ENCODE assay signal across 9 cellular contexts in the genomic region with DNA sequence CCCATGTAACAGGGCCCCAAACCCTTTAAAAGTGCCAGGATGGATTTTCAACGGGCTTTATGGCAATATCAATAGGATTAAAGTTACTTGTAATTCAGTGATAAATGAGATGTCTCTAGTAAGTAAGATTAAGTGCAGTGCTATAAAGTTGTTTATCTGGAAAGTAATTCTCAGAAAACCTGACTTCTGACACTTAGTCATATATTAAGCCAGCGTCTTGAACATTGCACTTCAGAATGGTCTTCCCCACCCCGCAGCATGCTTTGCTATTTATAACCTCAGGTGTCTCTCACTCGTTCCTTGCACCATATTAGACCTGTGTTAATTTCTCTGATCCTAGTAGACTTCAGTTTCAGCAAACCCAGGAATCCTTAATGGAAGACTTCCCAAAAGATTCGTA. TPM values are rescaled to one million over a fixed set of nuclear protein-coding genes. Genes with fewer than 3 reads are reported as not detected.
A peak's percentile ranks its signal among the peaks of the same experiment; 100 is the strongest.
DNase-seq lines count a peak whose midpoint lies in the region; ATAC-seq and TF ChIP-seq lines count a peak whose summit lies in the region.
"Had no signal": no experiment of that assay in that cellular context is flagged by ENCODE, and none has a peak within 500 bp of the region (broad histone marks: within the 10 kb centered on the region; RNA-seq: fewer than 3 reads in every experiment).

No MANE protein-coding gene starts in this region.

- H3K4me1 ChIP-seq in DND-41 (ENCODE audit: insufficient read depth, low read length) (peaks cover 35% of the 10 kb centered on the region), fibroblast of lung (ENCODE audit: control insufficient read depth, extremely low read depth, insufficient read depth, low read length) (peaks cover 7% of the 10 kb centered on the region), psoas muscle (peaks cover 17% of the 10 kb centered on the region)

- H3K27ac ChIP-seq in DND-41 (ENCODE audit: low read length) (no peak overlapping the region), fibroblast of lung (ENCODE audit: insufficient read depth, low read length) (no peak overlapping the region), psoas muscle (peak overlapping the region; percentile 94)

- WGBS in psoas muscle, 3 donors, result 13 to 26% (median 13%) methylated on average over 5 of the region's 5 CpGs

- peaks cover 40% of the 10 kb centered on the region for H3K4me1 Mint-ChIP-seq in T-helper 1 cell treated with Interleukin-12 subunit alpha and Interleukin-12 subunit beta and Interleukin-4 antibody, amounts not matched to agents 30 μg/mL and 1 μg/mL, for 36 hours (ENCODE audit: low read depth)

- no peaks in the 10 kb centered on the region for H3K79me2 ChIP-seq in DND-41 (ENCODE audit: insufficient read depth, low read length)
- H3K79me2 ChIP-seq in fibroblast of lung (ENCODE audit: control insufficient read depth, insufficient read depth, low read length), result peaks cover 11% of the 10 kb centered on the region

- H3K9me3 Mint-ChIP-seq in T-helper 1 cell treated with Interleukin-12 subunit alpha and Interleukin-12 subunit beta and Interleukin-4 antibody, amounts not matched to agents 30 μg/mL and 1 μg/mL, for 36 hours, result no peaks in the 10 kb centered on the region

- DNase-seq in DND-41 (no peak), fibroblast of lung (ENCODE audit: low read depth in 2 of 2) (no peak), psoas muscle (no peak), NCI-H146 treated with DMSO at 0.1 percent for 48 hours (lab: John Stamatoyannopoulos, UW; ENCODE audit: unreplicated experiment) (no peak), cortex of kidney (lab: John Stamatoyannopoulos, UW) (no peak), NCI-H524 treated with DMSO at 0.1 percent for 48 hours (lab: John Stamatoyannopoulos, UW) (no peak)
- DNase-seq: amniotic stem cell had no signal

- H3K4me3 ChIP-seq in DND-41 (ENCODE audit: low read depth in 1 of 2, low read length in 2 of 2) (no peak overlapping the region), fibroblast of lung (replicated peaks in 1 of 4; ENCODE audit: control extremely low read depth in 1 of 4, insufficient read depth in 1 of 4, low read depth in 3 of 4, low read length in 4 of 4) (peak overlapping the region in 2 of 4 experiments; percentile 69 to 73), psoas muscle (peak overlapping the region; percentile 80)

- H3K4me3 Mint-ChIP-seq in T-helper 1 cell treated with Interleukin-12 subunit alpha and Interleukin-12 subunit beta and Interleukin-4 antibody, amounts not matched to agents 30 μg/mL and 1 μg/mL, for 36 hours, result peak overlapping the region; percentile 93

- TF ChIP-seq CTCF in DND-41 (IDR thresholded peaks at IDR 0.05; ENCODE audit: borderline replicate concordance, extremely low read depth, low read length, poor library complexity, severe bottlenecking), result no peak
- no peak for TF ChIP-seq CTCF in fibroblast of lung (conservative IDR thresholded peaks at IDR 0.05 in 1 of 2, IDR thresholded peaks at IDR 0.05 in 1 of 2; ENCODE audit: low read depth in 1 of 2, low read length in 2 of 2)
- TF ChIP-seq CTCF in psoas muscle (IDR thresholded peaks at IDR 0.05), result no peak

- H3K27ac Mint-ChIP-seq in T-helper 1 cell treated with Interleukin-12 subunit alpha and Interleukin-12 subunit beta and Interleukin-4 antibody, amounts not matched to agents 30 μg/mL and 1 μg/mL, for 36 hours, result peak overlapping the region; percentile 92

- H3K27me3 ChIP-seq in DND-41 (ENCODE audit: insufficient read depth, low read length, poor library complexity) (peaks cover 31% of the 10 kb centered on the region), fibroblast of lung (ENCODE audit: control insufficient read depth, insufficient read depth, low read length) (no peaks in the 10 kb centered on the region), psoas muscle (ENCODE audit: insufficient read depth in 3 of 3, low read length in 2 of 3) (no peaks in the 10 kb centered on the region)

- H3K4me2 ChIP-seq in DND-41 (ENCODE audit: insufficient read depth, low read length) (peak overlapping the region; percentile 90; the same call in 1 of the 2 replicates), fibroblast of lung (ENCODE audit: extremely low read depth, insufficient read depth, low read length) (peak overlapping the region; percentile 91)

- H3K9me3 ChIP-seq in DND-41 (ENCODE audit: insufficient read depth, low read length, severe bottlenecking) (no peaks in the 10 kb centered on the region), fibroblast of lung (ENCODE audit: control insufficient read depth, insufficient read depth, low read depth, low read length) (no peaks in the 10 kb centered on the region), psoas muscle (no peaks in the 10 kb centered on the region)

- H3K36me3 ChIP-seq in DND-41 (ENCODE audit: insufficient read depth, low read length) (no peaks in the 10 kb centered on the region), fibroblast of lung (ENCODE audit: control insufficient read depth, insufficient read depth, low read length) (no peaks in the 10 kb centered on the region), psoas muscle (ENCODE audit: insufficient read depth in 1 of 2, low read depth in 1 of 2) (no peaks in the 10 kb centered on the region)

- intact Hi-C loops in psoas muscle (cut with DNase I), result loop anchor here (5.0 to 10.0 kb wide), 10 partner anchors 162 to 1478 kb away; no protein-coding TSS in a partner anchor

- peaks cover 9% of the 10 kb centered on the region for H3K27me3 Mint-ChIP-seq in T-helper 1 cell treated with Interleukin-12 subunit alpha and Interleukin-12 subunit beta and Interleukin-4 antibody, amounts not matched to agents 30 μg/mL and 1 μg/mL, for 36 hours (ENCODE audit: low read depth)

- peaks cover 12% of the 10 kb centered on the region for H3K36me3 Mint-ChIP-seq in T-helper 1 cell treated with Interleukin-12 subunit alpha and Interleukin-12 subunit beta and Interleukin-4 antibody, amounts not matched to agents 30 μg/mL and 1 μg/mL, for 36 hours (ENCODE audit: low read depth)

- H2AFZ ChIP-seq in DND-41 (ENCODE audit: low read depth, low read length) (no peak overlapping the region), fibroblast of lung (ENCODE audit: low read length) (no peak overlapping the region)

- H3K9ac ChIP-seq in DND-41 (ENCODE audit: low read depth, low read length) (no peak overlapping the region), fibroblast of lung (ENCODE audit: insufficient read depth, low read length) (no peak overlapping the region)

- ATAC-seq in DND-41 (ENCODE audit: insufficient read depth, low read depth) (no peak), psoas muscle (no peak), HG03469 (IDR thresholded peaks at IDR 0.05; ENCODE audit: unreplicated experiment) (no peak)

- no peaks in the 10 kb centered on the region; the same call in 1 of the 2 replicates for H4K20me1 ChIP-seq in DND-41 (ENCODE audit: insufficient read depth, low read length)
- no peaks in the 10 kb centered on the region for H4K20me1 ChIP-seq in fibroblast of lung (ENCODE audit: control insufficient read depth, extremely low read depth, insufficient read depth, low read length)

RNA-seq across cellular contexts. Expression of a gene that starts 2.1 kb away (rescaled TPM):
- total RNA-seq in fibroblast of lung, result 26.7 and 27.7 TPM in 2 replicates
- 6.6 and 14.0 TPM in 2 replicates for polyA plus RNA-seq in fibroblast of lung
- polyA plus RNA-seq in fibroblast of lung (2012), result 9.8 and 20.8 TPM in 2 replicates
- polyA minus RNA-seq in fibroblast of lung (ENCODE audit: low replicate concordance), result 2.0 and 7.1 TPM in 2 replicates
- 10 to 100 TPM; 35.2 to 52.3 (median 39.9) TPM for total RNA-seq in psoas muscle
- polyA plus RNA-seq in psoas muscle, result 10 to 100 TPM in 2 of 3 donors, 1 to 10 TPM in 1; 6.0 to 21.9 (median 13.1) TPM
